In genomic region chr19:7870571-7871279, GRCh38 we compare ENCODE assay signal across 8 cellular contexts. TPM values are rescaled to one million over a fixed set of nuclear protein-coding genes. Genes with fewer than 3 reads are reported as not detected.
DNase-seq lines count a peak whose midpoint lies in the region; ATAC-seq and TF ChIP-seq lines count a peak whose summit lies in the region.

No MANE protein-coding gene starts in this region.

- peak overlapping the region; percentile 85 for H3K27ac Mint-ChIP-seq in glutamatergic neuron (ENCODE audit: unreplicated experiment)

- peaks cover 6% of the 10 kb centered on the region for H3K9me3 Mint-ChIP-seq in glutamatergic neuron (ENCODE audit: unreplicated experiment)

- no peak overlapping the region for H3K4me3 Mint-ChIP-seq in glutamatergic neuron (ENCODE audit: unreplicated experiment)

- peaks cover 24% of the 10 kb centered on the region for H3K27me3 Mint-ChIP-seq in glutamatergic neuron (ENCODE audit: unreplicated experiment)

- H3K36me3 Mint-ChIP-seq in glutamatergic neuron (ENCODE audit: unreplicated experiment), result no peaks in the 10 kb centered on the region

- ATAC-seq in HG02798 (IDR thresholded peaks at IDR 0.05; ENCODE audit: poor library complexity, unreplicated experiment), result no peak

- peaks cover 4% of the 10 kb centered on the region for H3K4me1 Mint-ChIP-seq in glutamatergic neuron (ENCODE audit: low read depth, unreplicated experiment)

- TF ChIP-seq CTCF in glutamatergic neuron (IDR thresholded peaks at IDR 0.05; ENCODE audit: partially characterized antibody, unreplicated experiment), result no peak

- peak; percentile 54 to 72 (median 57) for DNase-seq in stimulated activated CD4-positive, alpha-beta T cell treated with anti-CD3 and anti-CD28 coated beads, Interleukin-12 subunit alpha, Interleukin-12 subunit beta, amount 100 ng/mL, for 48 hours (ENCODE audit: low read depth in 2 of 3, low spot score in 1 of 3)
- DNase-seq in stimulated activated CD4-positive, alpha-beta T cell treated with anti-CD3 and anti-CD28 coated beads, Interleukin-12 subunit alpha, Interleukin-12 subunit beta, amount 100 ng/mL, for 4 hours, result no peak
- DNase-seq in NCI-H82 treated with DMSO at 0.1 percent for 48 hours (lab: John Stamatoyannopoulos, UW; ENCODE audit: unreplicated experiment) (peak; percentile 53), glutamatergic neuron (peak; percentile 68), DMS79 treated with DMSO at 0.1 percent for 48 hours (lab: John Stamatoyannopoulos, UW) (no peak)
- DNase-seq in activated T-cell treated with anti-CD3 and anti-CD28 coated beads, Interleukin-2, amount 50 U/mL, for 1 hour, result peak; percentile 57
- peak; percentile 43 to 61 for DNase-seq in stimulated activated CD8-positive, alpha-beta memory T cell treated with anti-CD3 and anti-CD28 coated beads, Interleukin-2, amount 100 ng/mL, for 48 hours (ENCODE audit: low read depth in 2 of 2)

RNA-seq across cellular contexts. Expression of gene PRR36, which starts 3.5 kb away (rescaled TPM):
- total RNA-seq in glutamatergic neuron (ENCODE audit: unreplicated experiment), result 37.4 TPM

RNA-seq across cellular contexts. Expression of gene LRRC8E, which starts 17.6 kb away (rescaled TPM):
- not detected for total RNA-seq in glutamatergic neuron (ENCODE audit: unreplicated experiment)

RNA-seq across cellular contexts. Expression of gene MAP2K7, which starts 33.0 kb away (rescaled TPM):
- 44.2 TPM for total RNA-seq in glutamatergic neuron (ENCODE audit: unreplicated experiment)

RNA-seq across cellular contexts. Expression of gene EVI5L, which starts 40.7 kb away (rescaled TPM):
- 36.4 TPM for total RNA-seq in glutamatergic neuron (ENCODE audit: unreplicated experiment)

RNA-seq across cellular contexts. Expression of gene TGFBR3L, which starts 43.9 kb away (rescaled TPM):
- total RNA-seq in glutamatergic neuron (ENCODE audit: unreplicated experiment), result 0.69 TPM

Comparison
In these comparisons a context has a peak if more than half of its experiments do, and no peak if none do; other contexts are left out.
1. DNase-seq: peak in stimulated activated CD4-positive, alpha-beta T cell treated with anti-CD3 and anti-CD28 coated beads, Interleukin-12 subunit alpha, Interleukin-12 subunit beta, amount 100 ng/mL, for 48 hours (3 of 3), NCI-H82 treated with DMSO at 0.1 percent for 48 hours (single experiment), activated T-cell treated with anti-CD3 and anti-CD28 coated beads, Interleukin-2, amount 50 U/mL, for 1 hour (single experiment), glutamatergic neuron (single experiment) and stimulated activated CD8-positive, alpha-beta memory T cell treated with anti-CD3 and anti-CD28 coated beads, Interleukin-2, amount 100 ng/mL, for 48 hours (2 of 2); none in stimulated activated CD4-positive, alpha-beta T cell treated with anti-CD3 and anti-CD28 coated beads, Interleukin-12 subunit alpha, Interleukin-12 subunit beta, amount 100 ng/mL, for 4 hours (single experiment) and DMS79 treated with DMSO at 0.1 percent for 48 hours (single experiment).